Comparison of ENCODE assay signal across 27 cellular contexts in the genomic region with DNA sequence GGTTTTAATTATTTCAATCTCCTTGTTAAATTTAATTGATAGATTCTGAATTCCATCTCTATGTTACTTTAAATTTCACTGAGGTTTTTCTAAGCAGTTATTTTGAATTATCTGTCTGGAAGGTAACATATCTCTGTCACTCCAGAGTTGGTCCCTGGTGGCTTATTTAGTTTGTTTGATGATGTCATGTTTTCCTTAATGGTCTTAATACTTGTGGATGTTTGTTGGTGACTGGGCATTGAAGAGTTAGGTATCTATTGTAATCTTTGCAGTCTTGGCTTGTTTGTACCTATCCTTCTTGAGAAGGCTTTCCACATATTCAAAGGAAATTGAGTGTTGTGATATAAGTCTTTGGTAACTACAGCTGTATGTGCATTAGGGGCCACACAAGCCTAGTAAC.
"Had no signal": no experiment of that assay in that cellular context is flagged by ENCODE, and none has a peak within 500 bp of the region (broad histone marks: within the 10 kb centered on the region; RNA-seq: fewer than 3 reads in every experiment).

No MANE protein-coding gene starts in this region.

- H3K4me1 ChIP-seq: stomach, suprapubic skin, testis, thyroid gland, tibial artery, tibial nerve, transverse colon, upper lobe of left lung, upper lobe of right lung, uterus, vagina had no signal

- H3K9me3 ChIP-seq: suprapubic skin, testis, thoracic aorta, thyroid gland, transverse colon, upper lobe of left lung, upper lobe of right lung, uterus, vagina had no signal

- H3K36me3 ChIP-seq: stomach, suprapubic skin, thoracic aorta, thyroid gland, tibial artery, tibial nerve, transverse colon, upper lobe of left lung, upper lobe of right lung, uterus, vagina had no signal

- H3K27ac ChIP-seq: stomach, suprapubic skin, testis, thoracic aorta, thyroid gland, tibial artery, tibial nerve, transverse colon, upper lobe of left lung, upper lobe of right lung, uterus, vagina had no signal

- FAIRE-seq: urothelium cell line had no signal

- DNase-seq: stimulated activated CD4-positive, alpha-beta T cell treated with anti-CD3 and anti-CD28 coated beads, Interleukin-2, amount 100 ng/mL, for 48 hours; stimulated activated CD4-positive, alpha-beta T cell treated with anti-CD3 and anti-CD28 coated beads, Interleukin-4, amount 100 ng/mL, for 1 hour; stimulated activated CD4-positive, alpha-beta T cell treated with anti-CD3 and anti-CD28 coated beads, Interleukin-4, amount 100 ng/mL, for 24 hours; stimulated activated CD4-positive, alpha-beta T cell treated with anti-CD3 and anti-CD28 coated beads, Interleukin-4, amount 100 ng/mL, for 4 hours; stimulated activated CD8-positive, alpha-beta memory T cell treated with anti-CD3 and anti-CD28 coated beads, Interleukin-4, amount 100 ng/mL, for 48 hours; stimulated activated naive B cell treated with anti-CD40 and anti-IgM and Interleukin-4, amounts not matched to agents 10 μg/mL and 1 μg/mL and 100 μg/mL, for 72 hours; stimulated activated naive CD4-positive, alpha-beta T cell; stimulated activated naive CD4-positive, alpha-beta T cell treated with Interleukin-2 at 50 U/mL for 16 hours; stimulated activated naive CD8-positive, alpha-beta T cell treated with anti-CD3 and anti-CD28 coated beads, Interleukin-15, amount 100 ng/mL, for 72 hours; stimulated activated naive CD8-positive, alpha-beta T cell treated with anti-CD3 and anti-CD28 coated beads, Interleukin-15, Interleukin-2, amounts not matched to agents 100 U/mL and 50 U/mL, for 24 hours; stomach; substantia nigra; testis; thyroid gland; tibial artery; transverse colon; trophoblast cell; upper lobe of left lung; upper lobe of right lung; uterus had no signal

- H3K4me3 ChIP-seq: stomach, suprapubic skin, testis, thoracic aorta, thyroid gland, tibial artery, tibial nerve, transverse colon, upper lobe of left lung, upper lobe of right lung, uterus, vagina had no signal

- ATAC-seq: stimulated activated effector memory CD8-positive, alpha-beta T cell treated with anti-CD3 and anti-CD28 coated beads, Interleukin-12 subunit alpha, Interleukin-12 subunit beta, amount 100 ng/mL, for 72 hours; stimulated activated memory B cell treated with anti-CD40 and anti-IgM and Interleukin-4, amounts not matched to agents 10 μg/mL and 1 μg/mL and 100 μg/mL, for 72 hours; stimulated activated naive B cell treated with anti-CD40 and anti-IgM and Interleukin-4, amounts not matched to agents 10 μg/mL and 1 μg/mL and 100 μg/mL, for 72 hours; stimulated activated naive CD8-positive, alpha-beta T cell treated with anti-CD3 and anti-CD28 coated beads, Interleukin-15, amount 100 ng/mL, for 72 hours; stimulated activated naive CD8-positive, alpha-beta T cell treated with anti-CD3 and anti-CD28 coated beads, Interleukin-15, Interleukin-2, amounts not matched to agents 100 U/mL and 50 U/mL, for 24 hours; upper lobe of right lung had no signal

- H3K27me3 ChIP-seq: stomach, suprapubic skin, testis, thyroid gland, tibial artery, tibial nerve, transverse colon, upper lobe of left lung, upper lobe of right lung, uterus, vagina had no signal
